ENCODE assay signal across 11 cellular contexts in the genomic region with DNA sequence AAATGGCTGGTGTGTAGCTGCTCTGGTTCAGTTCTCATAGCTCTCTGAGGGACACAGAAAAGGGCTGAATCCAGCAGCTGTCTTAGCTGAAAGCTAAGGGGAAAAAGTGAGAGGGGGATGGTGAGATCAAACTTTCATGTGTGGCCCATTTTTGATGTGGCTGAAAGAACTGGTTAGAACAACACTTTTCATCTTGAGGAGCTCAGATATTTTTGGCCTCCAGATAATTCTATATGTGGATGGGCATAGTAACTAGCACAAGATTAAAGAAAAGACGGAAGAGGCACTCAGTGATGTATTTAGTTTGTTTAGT.
A peak's percentile ranks its signal among the peaks of the same experiment; 100 is the strongest.
DNase-seq lines count a peak whose midpoint lies in the region; ATAC-seq, FAIRE-seq and TF ChIP-seq lines count a peak whose summit lies in the region.
"Had no signal": no experiment of that assay in that cellular context is flagged by ENCODE, and none has a peak within 500 bp of the region (broad histone marks: within the 10 kb centered on the region; RNA-seq: fewer than 3 reads in every experiment).

No MANE protein-coding gene starts in this region.

- H2BK120ac ChIP-seq in H1 (replicated peaks; ENCODE audit: low read depth, low read length), result no peak overlapping the region

- no peak overlapping the region for H3K4me3 ChIP-seq in OCI-LY7 (ENCODE audit: low read depth, low read length, poor library complexity, severe bottlenecking)
- H3K4me3 ChIP-seq in H1 (ENCODE audit: extremely low read depth in 1 of 4, insufficient read depth in 2 of 4, low read depth in 3 of 4, low read length in 4 of 4), result no peak overlapping the region

- no peak for TF ChIP-seq EP300 in H1 (IDR thresholded peaks at IDR 0.05; ENCODE audit: borderline replicate concordance in 1 of 2, low read depth in 2 of 2, low read length in 2 of 2)

- CTCF ChIA-PET in OCI-LY7 (lab: Charles Lee; ENCODE audit: unreplicated experiment) (no interaction called here), H1 (lab: Charles Lee; ENCODE audit: partially characterized antibody) (no interaction called here)

- no peak for TF ChIP-seq CTCF in OCI-LY7 (conservative IDR thresholded peaks at IDR 0.05; ENCODE audit: low read length)
- no peak for TF ChIP-seq CTCF in H1 (IDR thresholded peaks at IDR 0.05; ENCODE audit: control extremely low read depth in 1 of 3, insufficient read depth in 1 of 3, low read depth in 1 of 3, low read length in 3 of 3)

- H3K79me2 ChIP-seq in OCI-LY7 (ENCODE audit: insufficient read depth, low read depth, low read length) (no peaks in the 10 kb centered on the region), H1 (ENCODE audit: control insufficient read depth in 1 of 2, insufficient read depth in 2 of 2, low read length in 2 of 2) (no peaks in the 10 kb centered on the region)

- no peaks in the 10 kb centered on the region for H3K9me3 Mint-ChIP-seq in activated naive CD4-positive, alpha-beta T cell treated with anti-CD3 and anti-CD28 coated beads, Interleukin-2, amount 50 U/mL, for 24 hours

- POLR2A ChIA-PET in OCI-LY7 (lab: Charles Lee) (interaction anchor here (0.5 to 2.0 kb wide), 8 partner anchors 9 to 1689 kb away, joined by 3 to 8 read pairs (median 4); no protein-coding TSS in a partner anchor), H1 (lab: Charles Lee; ENCODE audit: partially characterized antibody) (no interaction called here)

- peaks cover 58% of the 10 kb centered on the region for H3K4me1 ChIP-seq in OCI-LY7 (ENCODE audit: insufficient read depth, low read length, poor library complexity, severe bottlenecking)
- H3K4me1 ChIP-seq in H1 (replicated peaks in 1 of 4; ENCODE audit: control insufficient read depth in 3 of 4, insufficient read depth in 4 of 4, low read length in 3 of 4), result no peaks in the 10 kb centered on the region

- no peaks in the 10 kb centered on the region for H3K9me2 ChIP-seq in OCI-LY7 (ENCODE audit: insufficient read depth, low read length)

- H3K27ac Mint-ChIP-seq in activated naive CD4-positive, alpha-beta T cell treated with anti-CD3 and anti-CD28 coated beads, Interleukin-2, amount 50 U/mL, for 24 hours, result peak overlapping the region; percentile 38

- no peak for DNase-seq in activated naive CD4-positive, alpha-beta T cell treated with anti-CD3 and anti-CD28 coated beads, Interleukin-2, amount 50 U/mL, for 16 hours
- DNase-seq in OCI-LY7 (ENCODE audit: low spot score) (peak; percentile 46), H1 (ENCODE audit: low read depth in 1 of 2, low spot score in 2 of 2) (no peak), activated gamma-delta T cell treated with Interleukin-2 at 50 U/mL for 16 hours (no peak), nucleus accumbens (lab: John Stamatoyannopoulos, UW) (no peak), inferior parietal cortex (ENCODE audit: extremely low spot score) (no peak)
- DNase-seq: cerebellar nuclear complex, Right ventricle myocardium superior, T1000 had no signal

- H3K4ac ChIP-seq in H1 (replicated peaks; ENCODE audit: insufficient read length, low read depth, low read length), result no peak overlapping the region

- intact Hi-C loops in OCI-LY7 (cut with micrococcal nuclease; ENCODE audit: unreplicated experiment), result loop anchor here (2.0 kb wide), 1 partner anchor 73 kb away; a partner anchor contains a TSS

- H3K4me2 ChIP-seq in OCI-LY7 (ENCODE audit: low read length) (peak overlapping the region; percentile 50), H1 (ENCODE audit: insufficient read depth in 1 of 2, low read depth in 2 of 2, low read length in 2 of 2) (no peak overlapping the region)

- H2BK15ac ChIP-seq in H1 (ENCODE audit: low read length), result no peak overlapping the region

- no peak overlapping the region for H4K8ac ChIP-seq in H1 (ENCODE audit: extremely low read depth, insufficient read depth, low read length)

- H2AK5ac ChIP-seq in H1 (ENCODE audit: low read depth, low read length), result no peak overlapping the region

- no peak overlapping the region for H2BK12ac ChIP-seq in H1 (ENCODE audit: low read depth, low read length)

- no peak overlapping the region for H4K91ac ChIP-seq in H1 (replicated peaks; ENCODE audit: insufficient read length, low read length)

- peak overlapping the region; percentile 73 for H3K4me3 Mint-ChIP-seq in activated naive CD4-positive, alpha-beta T cell treated with anti-CD3 and anti-CD28 coated beads, Interleukin-2, amount 50 U/mL, for 24 hours

- H3K36me3 ChIP-seq in OCI-LY7 (ENCODE audit: insufficient read depth, low read length) (no peaks in the 10 kb centered on the region), H1 (ENCODE audit: control insufficient read depth in 2 of 4, insufficient read depth in 4 of 4, low read length in 3 of 4) (no peaks in the 10 kb centered on the region)

- H3K36me3 Mint-ChIP-seq in activated naive CD4-positive, alpha-beta T cell treated with anti-CD3 and anti-CD28 coated beads, Interleukin-2, amount 50 U/mL, for 24 hours, result no peaks in the 10 kb centered on the region

- WGBS in H1 (ENCODE audit: extremely low coverage in 1 of 2, insufficient coverage in 1 of 2, insufficient read length in 1 of 2, insufficient replicate concordance in 2 of 2, low coverage in 1 of 2, low lambda C conversion rate in 2 of 2, missing lambda C conversion rate in 1 of 2), 2 experiments, result 100% methylated on average over 1 of the region's 1 CpG; no CpG with 5 or more reads in 1 of the 2 experiments

- H3K4me1 Mint-ChIP-seq in activated naive CD4-positive, alpha-beta T cell treated with anti-CD3 and anti-CD28 coated beads, Interleukin-2, amount 50 U/mL, for 24 hours, result peaks cover 50% of the 10 kb centered on the region

- no peak for TF ChIP-seq RAD21 in H1 (IDR thresholded peaks at IDR 0.05 in 1 of 2, conservative IDR thresholded peaks at IDR 0.05 in 1 of 2; ENCODE audit: low read depth in 2 of 2, low read length in 2 of 2)

- H2BK5ac ChIP-seq in H1 (ENCODE audit: low read depth, low read length), result no peak overlapping the region

- TF ChIP-seq POLR2A in H1 (IDR thresholded peaks at IDR 0.05; ENCODE audit: control extremely low read depth in 1 of 2, low read depth in 2 of 2, low read length in 2 of 2), result no peak

- no peaks in the 10 kb centered on the region for H3K27me3 Mint-ChIP-seq in activated naive CD4-positive, alpha-beta T cell treated with anti-CD3 and anti-CD28 coated beads, Interleukin-2, amount 50 U/mL, for 24 hours

- H3K9me3 ChIP-seq in OCI-LY7 (ENCODE audit: low read length) (no peaks in the 10 kb centered on the region), H1 (ENCODE audit: insufficient read depth in 2 of 2, low read depth in 1 of 2, low read length in 1 of 2) (no peaks in the 10 kb centered on the region)

- H4K5ac ChIP-seq in H1 (ENCODE audit: insufficient read length, low read depth, low read length), result no peak overlapping the region

- H2BK20ac ChIP-seq in H1 (ENCODE audit: low read length), result no peak overlapping the region

- FAIRE-seq in H1 (lab: Jason Lieb, UNC), result no peak

- H3K56ac ChIP-seq in H1 (replicated peaks; ENCODE audit: insufficient read length, low read depth, low read length), result no peak overlapping the region

- BruUV-seq in OCI-LY7 (replicated peaks; lab: Mats Ljungman, UMichigan), result no TSS peak

- no peaks in the 10 kb centered on the region for H3K23me2 ChIP-seq in H1 (ENCODE audit: low read depth, low read length)

- H3K23ac ChIP-seq in H1 (ENCODE audit: insufficient read length), result no peak overlapping the region

- no peak for ATAC-seq in HG03175 (IDR thresholded peaks at IDR 0.05; ENCODE audit: unreplicated experiment)

- no peak overlapping the region for H3K14ac ChIP-seq in H1 (ENCODE audit: insufficient read length)

- no peak overlapping the region for H3K9ac ChIP-seq in H1 (replicated peaks in 1 of 4; ENCODE audit: extremely low read depth in 1 of 4, low read depth in 3 of 4, low read length in 3 of 4)

- H3K18ac ChIP-seq in H1 (ENCODE audit: extremely low read depth, low read length), result no peak overlapping the region

- H3K27ac ChIP-seq in OCI-LY7 (ENCODE audit: low read depth, low read length, poor library complexity, severe bottlenecking) (peak overlapping the region; percentile 32), H1 (ENCODE audit: low read depth, low read length) (no peak overlapping the region)

- no peaks in the 10 kb centered on the region for H3K79me1 ChIP-seq in H1 (ENCODE audit: low read depth, low read length)

- H4K20me1 ChIP-seq in OCI-LY7 (ENCODE audit: insufficient read depth, low read length) (no peaks in the 10 kb centered on the region), H1 (replicated peaks in 1 of 2; ENCODE audit: control insufficient read depth in 1 of 2, insufficient read depth in 2 of 2, low read length in 2 of 2) (no peaks in the 10 kb centered on the region)

- H2AFZ ChIP-seq in OCI-LY7 (ENCODE audit: low read length), result peak overlapping the region; percentile 80
- peak overlapping the region; percentile 85; the same call in 1 of the 2 replicates for H2AFZ ChIP-seq in H1 (ENCODE audit: low read length)

- H3K27me3 ChIP-seq in H1 (replicated peaks in 1 of 4; ENCODE audit: control insufficient read depth in 3 of 4, extremely low read depth in 1 of 4, insufficient read depth in 3 of 4, low read length in 3 of 4), result no peaks in the 10 kb centered on the region; a peak in 1 of 7 replicates

TF ChIP-seq in H1, 55 proteins besides CTCF, POLR2A, EP300 and RAD21:
- TF ChIP-seq SUZ12 (IDR thresholded peaks at IDR 0.05; ENCODE audit: low read length), result no peak
- TF ChIP-seq CHD2 (IDR thresholded peaks at IDR 0.05; ENCODE audit: low read length), result no peak
- TF ChIP-seq BCL11A (IDR thresholded peaks at IDR 0.05; ENCODE audit: low read depth in 2 of 2, low read length in 2 of 2), result no peak
- TF ChIP-seq CBX5 (IDR thresholded peaks at IDR 0.05; ENCODE audit: low read depth, low read length), result no peak
- TF ChIP-seq MAFK (IDR thresholded peaks at IDR 0.05; ENCODE audit: low read depth, low read length), result no peak
- TF ChIP-seq CTBP2 (IDR thresholded peaks at IDR 0.05; ENCODE audit: borderline replicate concordance, insufficient read depth, insufficient read length, low read length), result no peak
- TF ChIP-seq NRF1 (IDR thresholded peaks at IDR 0.05; ENCODE audit: low read depth, low read length), result no peak
- no peak for TF ChIP-seq TAF7 (optimal IDR thresholded peaks at IDR 0.05; ENCODE audit: borderline replicate concordance, low read depth, low read length)
